In the genomic region with DNA sequence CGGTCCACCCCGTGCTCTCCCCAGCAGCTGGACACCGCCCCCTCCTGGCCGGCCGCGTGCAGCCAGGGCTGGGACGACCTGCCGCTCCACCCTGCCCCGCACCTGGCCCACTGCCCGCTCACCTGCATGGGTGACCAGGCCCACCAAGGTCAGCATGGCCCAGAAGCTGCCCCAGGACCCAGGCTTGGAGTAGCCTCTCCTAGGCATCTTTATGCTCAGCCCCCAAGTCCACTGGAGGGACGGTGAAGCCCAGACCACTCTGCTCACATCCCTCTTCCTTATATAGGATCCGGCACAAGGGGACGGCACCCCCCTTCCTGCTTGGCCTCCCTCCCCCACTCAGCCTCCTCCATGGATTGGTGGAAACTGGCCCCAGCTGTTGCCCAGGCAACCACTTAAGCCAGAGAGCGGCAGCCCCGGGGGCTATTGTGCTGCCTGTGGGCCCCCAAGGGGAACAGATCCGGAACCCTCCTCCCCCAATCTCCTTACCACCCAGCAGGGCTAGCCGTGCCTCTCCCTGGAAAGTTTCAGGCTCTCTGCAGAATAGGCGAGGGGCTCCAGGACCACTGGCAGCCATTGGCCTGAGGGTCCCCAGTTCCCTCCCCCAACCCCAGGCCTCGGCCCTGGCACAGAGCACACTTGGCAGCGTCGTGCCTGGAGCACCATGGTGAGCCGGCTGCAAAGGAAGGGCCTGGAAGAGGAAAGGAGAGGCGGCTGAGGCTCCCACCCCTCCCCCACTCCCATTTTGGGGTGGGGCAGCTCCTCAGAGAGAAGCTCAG, we compare ENCODE assay signal across 8 cellular contexts. TPM values are rescaled to one million over a fixed set of nuclear protein-coding genes. Genes with fewer than 3 reads are reported as not detected.
DNase-seq lines count a peak whose midpoint lies in the region; ATAC-seq and TF ChIP-seq lines count a peak whose summit lies in the region.

A gene with protein sequence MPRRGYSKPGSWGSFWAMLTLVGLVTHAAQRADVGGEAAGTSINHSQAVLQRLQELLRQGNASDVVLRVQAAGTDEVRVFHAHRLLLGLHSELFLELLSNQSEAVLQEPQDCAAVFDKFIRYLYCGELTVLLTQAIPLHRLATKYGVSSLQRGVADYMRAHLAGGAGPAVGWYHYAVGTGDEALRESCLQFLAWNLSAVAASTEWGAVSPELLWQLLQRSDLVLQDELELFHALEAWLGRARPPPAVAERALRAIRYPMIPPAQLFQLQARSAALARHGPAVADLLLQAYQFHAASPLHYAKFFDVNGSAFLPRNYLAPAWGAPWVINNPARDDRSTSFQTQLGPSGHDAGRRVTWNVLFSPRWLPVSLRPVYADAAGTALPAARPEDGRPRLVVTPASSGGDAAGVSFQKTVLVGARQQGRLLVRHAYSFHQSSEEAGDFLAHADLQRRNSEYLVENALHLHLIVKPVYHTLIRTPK (minus strand): TSS at position 256 of the 779 bp plus-strand sequence. CDS start 49 bp downstream, at position 207.

- H3K9me3 Mint-ChIP-seq in GM23338 = no peaks in the 10 kb centered on the region

- no peaks in the 10 kb centered on the region for H3F3A ChIP-seq in GM23338 (replicated peaks; ENCODE audit: low read depth)

- peaks cover 6% of the 10 kb centered on the region; the same call in 2 of the 3 replicates for H3K36me3 Mint-ChIP-seq in GM23338 (ENCODE audit: low read depth)

- peak within 1 kb of the TSS; percentile 87 for H2AFZ ChIP-seq in GM23338

- no peak within 1 kb of the TSS for H3K4me3 ChIP-seq in AG04449 (ENCODE audit: low read depth, low read length)
- peak within 1 kb of the TSS; percentile 51 for H3K4me3 ChIP-seq in GM23338
- no peak within 1 kb of the TSS for H3K4me3 ChIP-seq in Panc1 (ENCODE audit: low read depth in 2 of 2, low read length in 2 of 2)
- no peak within 1 kb of the TSS for H3K4me3 ChIP-seq in breast epithelium

- H3K27me3 Mint-ChIP-seq in GM23338 (ENCODE audit: insufficient read depth, low read depth, poor library complexity) = peaks cover 22% of the 10 kb centered on the region

- H3K4me1 ChIP-seq in GM23338 (ENCODE audit: insufficient read depth) (peaks cover 14% of the 10 kb centered on the region), Panc1 (ENCODE audit: control insufficient read depth, insufficient read depth, low read length) (no peaks in the 10 kb centered on the region), breast epithelium (no peaks in the 10 kb centered on the region)

- H3K4me2 ChIP-seq in GM23338 = peak within 1 kb of the TSS; percentile 78

- ATAC-seq in GM23338 (peak; percentile 82), Panc1 (peak; percentile 85), GM21526 (IDR thresholded peaks at IDR 0.05; ENCODE audit: low FRiP score, unreplicated experiment) (no peak)
- ATAC-seq in stimulated activated naive CD8-positive, alpha-beta T cell treated with anti-CD3 and anti-CD28 coated beads, Interleukin-15, Interleukin-2, amounts not matched to agents 100 U/mL and 50 U/mL, for 24 hours = peak; percentile 34

- H3K27ac Mint-ChIP-seq in GM23338 = peak within 1 kb of the TSS; percentile 84

- BruUV-seq in Panc1 (replicated peaks; lab: Mats Ljungman, UMichigan) = no TSS peak

- DNase-seq in AG04449 (ENCODE audit: low read depth, low spot score) (no peak), GM23338 (ENCODE audit: low spot score) (peak; percentile 84), Panc1 (ENCODE audit: low read depth, low spot score) (no peak), breast epithelium (ENCODE audit: low spot score in 2 of 2) (no peak), kidney glomerular epithelial cell (lab: John Stamatoyannopoulos, UW) (peak; percentile 5), T1000 (lab: John Stamatoyannopoulos, UW) (no peak)
- peak; percentile 66 for DNase-seq in stimulated activated naive CD8-positive, alpha-beta T cell treated with anti-CD3 and anti-CD28 coated beads, Interleukin-15, Interleukin-2, amounts not matched to agents 100 U/mL and 50 U/mL, for 24 hours

- no peaks in the 10 kb centered on the region for H3K36me3 ChIP-seq in GM23338 (ENCODE audit: insufficient read depth)
- H3K36me3 ChIP-seq in Panc1 (ENCODE audit: control insufficient read depth, insufficient read depth, low read length) = no peaks in the 10 kb centered on the region
- H3K36me3 ChIP-seq in breast epithelium = no peaks in the 10 kb centered on the region

- in situ Hi-C loops in Panc1 (cut with HindIII; ENCODE audit: low pct_unique_long_range_greater_than_20kb, low sequenced_read_pairs) = no loop called here

- peak within 1 kb of the TSS; percentile 72 for H3K4me3 Mint-ChIP-seq in GM23338

- intact Hi-C loops in Panc1 (cut with micrococcal nuclease; ENCODE audit: unreplicated experiment) = no loop called here
- intact Hi-C loops in breast epithelium (cut with DNase I; ENCODE audit: low total_unique reads) = no loop called here

- CTCF ChIA-PET in AG04449 (lab: Yijun Ruan, JAX) (interaction anchor here (0.7 to 9.4 kb wide), 5 partner anchors 12 to 96 kb away, joined by 3 to 74 read pairs (median 5); no protein-coding TSS in a partner anchor), Panc1 (lab: Charles Lee) (interaction anchor here (0.6 to 1.9 kb wide), 4 partner anchors 8 to 96 kb away, joined by 4 to 9 read pairs (median 6); no protein-coding TSS in a partner anchor)

- peak; percentile 61 for TF ChIP-seq CTCF in AG04449 (IDR thresholded peaks at IDR 0.05; ENCODE audit: insufficient read depth, low read length, missing control alignments)
- peak; percentile 76 to 94 for TF ChIP-seq CTCF in GM23338 (conservative IDR thresholded peaks at IDR 0.05; ENCODE audit: low read depth in 2 of 2)
- TF ChIP-seq CTCF in Panc1 (IDR thresholded peaks at IDR 0.05) = peak; percentile 94
- TF ChIP-seq CTCF in breast epithelium (IDR thresholded peaks at IDR 0.05) = peak in 2 of 3 donors; percentile 26 to 27

- H3K9me3 ChIP-seq in Panc1 (ENCODE audit: control insufficient read depth, insufficient read depth, low read depth, low read length) (no peaks in the 10 kb centered on the region), breast epithelium (no peaks in the 10 kb centered on the region)

- H3K4me1 Mint-ChIP-seq in GM23338 = peaks cover 35% of the 10 kb centered on the region

- H3K9me2 ChIP-seq in GM23338 (ENCODE audit: insufficient read depth) = no peaks in the 10 kb centered on the region

- H3K79me2 ChIP-seq in GM23338 (replicated peaks; ENCODE audit: insufficient read depth) = no peaks in the 10 kb centered on the region

- no peak for TF ChIP-seq POLR2A in breast epithelium (IDR thresholded peaks at IDR 0.05)

- POLR2A ChIA-PET in AG04449 (lab: Yijun Ruan, JAX) = no interaction called here
- POLR2A ChIA-PET in Panc1 (lab: Charles Lee) = no interaction called here

- H3K27me3 ChIP-seq in GM23338 (ENCODE audit: insufficient read depth) (peaks cover 15% of the 10 kb centered on the region), Panc1 (ENCODE audit: control insufficient read depth, insufficient read depth, low read length) (no peaks in the 10 kb centered on the region; the same call in 1 of the 2 replicates), breast epithelium (peaks cover 0 to 53% of the 10 kb centered on the region in 2 donors)

- H4K20me1 ChIP-seq in GM23338 (replicated peaks; ENCODE audit: insufficient read depth) = no peaks in the 10 kb centered on the region

- H3K27ac ChIP-seq in GM23338 (ENCODE audit: low read depth) = no peak within 1 kb of the TSS
- no peak within 1 kb of the TSS for H3K27ac ChIP-seq in Panc1 (ENCODE audit: low read length)
- H3K27ac ChIP-seq in breast epithelium = no peak within 1 kb of the TSS

TF ChIP-seq in GM23338, 12 proteins besides CTCF, POLR2A, EP300 and RAD21:
- 0 out of 2 replicates have a peak, but pooled peaks have one; percentile 12 for TF ChIP-seq NANOG (IDR thresholded peaks at IDR 0.05; ENCODE audit: borderline replicate concordance)
- no peak for TF ChIP-seq JUNB (IDR thresholded peaks at IDR 0.05; ENCODE audit: unreplicated experiment)

RNA-seq across cellular contexts. Expression of the gene that starts here (rescaled TPM):
- total RNA-seq in GM23338 (2014; rRNA removed; shearing (Covaris generic)) = 4.9 and 5.0 TPM in 2 replicates
- polyA plus RNA-seq in GM23338 (2016; fragmentation: Nextera tagmentation; extraction: Ambion mirVana) = 1.7 and 1.9 TPM in 2 replicates
- total RNA-seq in Panc1 (2021; ENCODE audit: unreplicated experiment) (not detected), breast epithelium (not detected)
- polyA plus RNA-seq in Panc1 (2012; ENCODE audit: insufficient read length) = not detected

Comparison
In these comparisons a context has a peak if more than half of its experiments do, and no peak if none do; other contexts are left out.
1. Peak in ATAC-seq in Panc1; RNA of the gene not detected or under 1 TPM.
2. DNase-seq: peak in GM23338 (single experiment), kidney glomerular epithelial cell (single experiment) and stimulated activated naive CD8-positive, alpha-beta T cell treated with anti-CD3 and anti-CD28 coated beads, Interleukin-15, Interleukin-2, amounts not matched to agents 100 U/mL and 50 U/mL, for 24 hours (single experiment); none in AG04449 (single experiment), Panc1 (single experiment), breast epithelium (0 of 2) and T1000 (single experiment).
3. CTCF ChIP-seq: peak in every context shown above with its lines; median percentile 94 in Panc1; 85 in GM23338; 61 in AG04449; 26 in breast epithelium.